27 cellular contexts compared by ENCODE assay signal in genomic region chr14:35999264-35999663, GRCh38.
"Had no signal": no experiment of that assay in that cellular context is flagged by ENCODE, and none has a peak within 500 bp of the region (broad histone marks: within the 10 kb centered on the region; RNA-seq: fewer than 3 reads in every experiment).

No MANE protein-coding gene starts in this region.

- H3K9me3 ChIP-seq: adrenal gland, breast epithelium, esophagus squamous epithelium, gastrocnemius medialis, heart left ventricle, lower lobe of right lung, mucosa of descending colon, testis, uterus had no signal

- DNase-seq: activated CD4-positive, alpha-beta T cell treated with anti-CD3 and anti-CD28 coated beads for 1 hour; activated CD4-positive, alpha-beta T cell treated with anti-CD3 and anti-CD28 coated beads, Interleukin-2, amount 50 U/mL, for 1 hour; activated CD8-positive, alpha-beta T cell treated with anti-CD3 and anti-CD28 coated beads, Interleukin-2, amount 10 ng/mL, durations not matched to agents 7 days and 5 days; activated naive CD4-positive, alpha-beta T cell; activated T-cell treated with anti-CD3 and anti-CD28 coated beads, Interleukin-2, amount 50 U/mL, for 1 hour; adrenal gland; endodermal cell; esophagus squamous epithelium; gastrocnemius medialis; heart left ventricle; kidney; lower lobe of right lung; mesendoderm; mucosa of descending colon; naive B cell; posterior cingulate gyrus; stimulated activated CD4-positive, alpha-beta T cell treated with anti-CD3 and anti-CD28 coated beads, Interleukin-2, amount 100 ng/mL, for 24 hours; stimulated activated naive CD8-positive, alpha-beta T cell treated with anti-CD3 and anti-CD28 coated beads, Interleukin-15, amount 100 ng/mL, for 72 hours; T-helper 9 cell; testis; trophoblast cell; uterus had no signal

- H3K27ac ChIP-seq: adrenal gland, breast epithelium, coronary artery, esophagus squamous epithelium, gastrocnemius medialis, heart left ventricle, lower lobe of right lung, testis, uterus had no signal

- H3K36me3 ChIP-seq: adrenal gland, breast epithelium, esophagus squamous epithelium, gastrocnemius medialis, heart left ventricle, lower lobe of right lung, uterus had no signal

- H3K4me1 ChIP-seq: adrenal gland, breast epithelium, esophagus squamous epithelium, gastrocnemius medialis, heart left ventricle, lower lobe of right lung, testis, uterus had no signal

- H3K27me3 ChIP-seq: adrenal gland, gastrocnemius medialis, testis, uterus had no signal

- H3K4me3 ChIP-seq: adrenal gland, breast epithelium, coronary artery, esophagus squamous epithelium, gastrocnemius medialis, heart left ventricle, lower lobe of right lung, mucosa of descending colon, testis, uterus had no signal

- ATAC-seq: activated CD8-positive, alpha-beta T cell treated with anti-CD3 and anti-CD28 coated beads, Interleukin-2, amount 10 ng/mL, durations not matched to agents 7 days and 5 days; gastrocnemius medialis; heart left ventricle; left lobe of liver; lower lobe of right lung; mucosa of descending colon; sciatic nerve; stimulated activated effector memory CD8-positive, alpha-beta T cell treated with anti-CD3 and anti-CD28 coated beads, Interleukin-12 subunit alpha, Interleukin-12 subunit beta, amount 100 ng/mL, for 72 hours; stimulated activated naive CD8-positive, alpha-beta T cell treated with anti-CD3 and anti-CD28 coated beads, Interleukin-15, amount 100 ng/mL, for 72 hours had no signal
